In the genomic region with DNA sequence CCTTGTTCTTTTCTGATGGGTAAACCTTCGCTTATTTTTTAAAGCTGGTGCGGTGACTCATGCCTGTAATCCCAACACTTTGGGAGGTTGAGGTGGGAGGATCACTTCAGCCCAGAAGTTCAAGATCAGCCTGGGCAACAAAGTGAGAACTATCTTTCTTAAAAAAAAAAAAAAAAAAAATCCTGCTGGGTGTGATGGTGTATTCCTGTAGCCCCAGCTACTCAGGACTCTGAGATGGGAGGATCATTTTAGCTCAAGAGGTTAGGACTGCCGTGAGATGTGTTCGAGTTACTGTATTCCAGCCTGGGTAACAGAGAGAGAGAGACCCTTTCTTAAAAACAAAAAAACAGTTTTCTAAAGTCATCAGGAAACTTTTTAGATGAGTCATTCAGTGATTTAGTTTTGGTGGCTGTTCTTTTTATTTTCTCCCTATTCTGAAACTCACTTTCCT, we compare ENCODE assay signal across 13 cellular contexts. TPM values are rescaled to one million over a fixed set of nuclear protein-coding genes. Genes with fewer than 3 reads are reported as not detected.
A peak's percentile ranks its signal among the peaks of the same experiment; 100 is the strongest.
DNase-seq lines count a peak whose midpoint lies in the region; ATAC-seq and TF ChIP-seq lines count a peak whose summit lies in the region.
"Had no signal": no experiment of that assay in that cellular context is flagged by ENCODE, and none has a peak within 500 bp of the region (broad histone marks: within the 10 kb centered on the region; RNA-seq: fewer than 3 reads in every experiment).

No MANE protein-coding gene starts in this region.

- no peaks in the 10 kb centered on the region for H3K27me3 Mint-ChIP-seq in activated T-helper 2 cell treated with anti-CD3 and anti-CD28 coated beads, Interferon-gamma antibody, Interleukin-2, Interleukin-4, amounts not matched to agents 10 μg/mL and 5 μg/mL and 100 μg/mL, durations not matched to agents 14 hours and 24 hours and 36 hours (ENCODE audit: low read depth)
- peaks cover 0 to 1% (median 0%) of the 10 kb centered on the region in 3 donors for H3K27me3 Mint-ChIP-seq in immature natural killer cell (ENCODE audit: low read depth in 3 of 3)

- H3K9me3 Mint-ChIP-seq in activated T-helper 2 cell treated with anti-CD3 and anti-CD28 coated beads, Interferon-gamma antibody, Interleukin-2, Interleukin-4, amounts not matched to agents 10 μg/mL and 5 μg/mL and 100 μg/mL, durations not matched to agents 14 hours and 24 hours and 36 hours, result no peaks in the 10 kb centered on the region
- no peaks in the 10 kb centered on the region for H3K9me3 Mint-ChIP-seq in immature natural killer cell

- H3K23ac ChIP-seq in mesenchymal stem cell (ENCODE audit: low read length in 2 of 2), result no peak overlapping the region

- H4K91ac ChIP-seq in mesenchymal stem cell (ENCODE audit: low read length), result no peak overlapping the region

- H2BK15ac ChIP-seq in mesenchymal stem cell (ENCODE audit: low read depth, poor library complexity, severe bottlenecking), result no peak overlapping the region

- CTCF ChIA-PET in HCT116 (lab: Charles Lee), result no interaction called here

- TF ChIP-seq POLR2A in HCT116 (IDR thresholded peaks at IDR 0.05; ENCODE audit: borderline replicate concordance, extremely low read depth, insufficient read depth, insufficient read length), result no peak

- in situ Hi-C loops in Caki2 (cut with HindIII; ENCODE audit: low pct_unique_long_range_greater_than_20kb, low sequenced_read_pairs), result no loop called here

- H3K79me1 ChIP-seq in mesenchymal stem cell (replicated peaks; ENCODE audit: low read length, poor library complexity, severe bottlenecking), result peaks cover 3% of the 10 kb centered on the region

- TF ChIP-seq CTCF in HCT116 (IDR thresholded peaks at IDR 0.05 in 2 of 3, conservative IDR thresholded peaks at IDR 0.05 in 1 of 3; ENCODE audit: borderline replicate concordance in 1 of 3, insufficient read depth in 1 of 3, low read depth in 2 of 3, low read length in 2 of 3), result no peak

- no peaks in the 10 kb centered on the region for H3K9me3 ChIP-seq in HCT116 (ENCODE audit: control insufficient read depth in 1 of 2, insufficient read depth in 1 of 2, low read depth in 1 of 2, low read length in 2 of 2)
- no peaks in the 10 kb centered on the region for H3K9me3 ChIP-seq in mesenchymal stem cell (ENCODE audit: control insufficient read depth, low read length)

- H3K4me2 ChIP-seq in HCT116 (ENCODE audit: low read length) (peak overlapping the region; percentile 53), mesenchymal stem cell (ENCODE audit: low read length, poor library complexity, severe bottlenecking) (no peak overlapping the region)

- H2BK12ac ChIP-seq in mesenchymal stem cell (ENCODE audit: low read length in 2 of 2), result no peak overlapping the region

- H3K36me3 ChIP-seq in HCT116 (ENCODE audit: control insufficient read depth in 1 of 2, insufficient read depth in 2 of 2, low read length in 2 of 2) (no peaks in the 10 kb centered on the region), mesenchymal stem cell (ENCODE audit: control insufficient read depth in 1 of 2, insufficient read depth in 2 of 2, low read depth in 1 of 2, low read length in 2 of 2) (no peaks in the 10 kb centered on the region)

- no peak overlapping the region for H3K18ac ChIP-seq in mesenchymal stem cell (ENCODE audit: low read depth in 1 of 2, low read length in 2 of 2)

- H3K4ac ChIP-seq in mesenchymal stem cell (ENCODE audit: low read depth in 1 of 2, low read length in 2 of 2), result no peak overlapping the region

- H3K27ac Mint-ChIP-seq in activated T-helper 2 cell treated with anti-CD3 and anti-CD28 coated beads, Interferon-gamma antibody, Interleukin-2, Interleukin-4, amounts not matched to agents 10 μg/mL and 5 μg/mL and 100 μg/mL, durations not matched to agents 14 hours and 24 hours and 36 hours, result peak overlapping the region; percentile 44
- H3K27ac Mint-ChIP-seq in immature natural killer cell, result peak overlapping the region in 1 of 6 donors; percentile 2

- H3K4me3 Mint-ChIP-seq in activated T-helper 2 cell treated with anti-CD3 and anti-CD28 coated beads, Interferon-gamma antibody, Interleukin-2, Interleukin-4, amounts not matched to agents 10 μg/mL and 5 μg/mL and 100 μg/mL, durations not matched to agents 14 hours and 24 hours and 36 hours (ENCODE audit: low read depth), result no peak overlapping the region
- H3K4me3 Mint-ChIP-seq in immature natural killer cell, result no peak overlapping the region

- BruUV-seq in HCT116 (replicated peaks; lab: Mats Ljungman, UMichigan), result no TSS peak

- POLR2A ChIA-PET in HCT116 (lab: Charles Lee), result interaction anchor here (1.4 kb wide), 1 partner anchor 38 kb away, joined by 3 read pairs; the partner anchor contains the start of gene SLMAP

- no peak overlapping the region for H2BK5ac ChIP-seq in mesenchymal stem cell (ENCODE audit: low read depth, low read length, poor library complexity, severe bottlenecking)

- no peak overlapping the region for H4K8ac ChIP-seq in mesenchymal stem cell (ENCODE audit: low read length)

- intact Hi-C loops in HCT116 (cut with micrococcal nuclease), result no loop called here
- intact Hi-C loops in activated T-helper 2 cell treated with anti-CD3 and anti-CD28 coated beads, Interferon-gamma antibody, Interleukin-2, Interleukin-4, amounts not matched to agents 10 μg/mL and 5 μg/mL and 100 μg/mL, durations not matched to agents 14 hours and 24 hours and 36 hours (cut with micrococcal nuclease), result loop anchor here (5.0 kb wide), 1 partner anchor 34 kb away; no protein-coding TSS in a partner anchor

- RAD21 ChIA-PET in HCT116 (lab: Charles Lee; ENCODE audit: low non-redundant PET in 1 of 2, low total read pairs in 2 of 2, uncharacterized antibody in 2 of 2, unreplicated experiment in 2 of 2), result no interaction called here

- no peak overlapping the region for H2AFZ ChIP-seq in HCT116 (ENCODE audit: low read depth, low read length, poor library complexity, severe bottlenecking)
- no peak overlapping the region for H2AFZ ChIP-seq in mesenchymal stem cell (ENCODE audit: low read depth, low read length)

- 50% methylated on average over 1 of the region's 4 CpGs for WGBS in mesenchymal stem cell

- no peak overlapping the region for H3K4me3 ChIP-seq in HCT116 (replicated peaks in 1 of 2; ENCODE audit: low read depth in 1 of 2, low read length in 2 of 2)
- H3K4me3 ChIP-seq in mesenchymal stem cell (ENCODE audit: insufficient read depth in 1 of 2, low read depth in 1 of 2, low read length in 2 of 2), result peak overlapping the region in 1 of 2 experiments; percentile 39

- peak; percentile 19 for DNase-seq in Caki2 (ENCODE audit: low read depth)
- DNase-seq in HCT116 (ENCODE audit: low read depth, low spot score), result no peak
- DNase-seq in activated T-helper 2 cell treated with anti-CD3 and anti-CD28 coated beads, Interferon-gamma antibody, Interleukin-2, Interleukin-4, amounts not matched to agents 10 μg/mL and 5 μg/mL and 100 μg/mL, durations not matched to agents 14 hours and 24 hours and 36 hours (ENCODE audit: low spot score), result no peak
- peak; percentile 44 for DNase-seq in mesenchymal stem cell
- no peak for DNase-seq in immature natural killer cell
- DNase-seq in NCI-H1930 (lab: John Stamatoyannopoulos, UW), result no peak
- DNase-seq in NCI-H146 treated with DMSO at 0.1 percent for 48 hours (lab: John Stamatoyannopoulos, UW; ENCODE audit: unreplicated experiment), result no peak
- DNase-seq: DMS 273 treated with DMSO at 0.1 percent for 48 hours; NCI-H1436 treated with DMSO at 0.1 percent for 48 hours; NK-92 treated with Interleukin-12 subunit alpha and Interleukin-12 subunit beta, amount 100 ng/mL, for 24 hours; small intestine had no signal

- H3K27ac ChIP-seq in HCT116 (ENCODE audit: low read depth, low read length) (peak overlapping the region; percentile 10; the same call in 1 of the 2 replicates), mesenchymal stem cell (ENCODE audit: low read length, poor library complexity, severe bottlenecking) (peak overlapping the region; percentile 26)

- peaks cover 97% of the 10 kb centered on the region for H3K79me2 ChIP-seq in HCT116 (ENCODE audit: insufficient read depth, low read length)

- H3K9ac ChIP-seq in HCT116 (ENCODE audit: low read length) (no peak overlapping the region), mesenchymal stem cell (ENCODE audit: low read length) (peak overlapping the region; percentile 80)

- H2BK120ac ChIP-seq in mesenchymal stem cell (ENCODE audit: low read depth, low read length), result no peak overlapping the region

- no peak overlapping the region for H3K14ac ChIP-seq in mesenchymal stem cell (ENCODE audit: low read length in 2 of 2)

- H3K9me2 ChIP-seq in HCT116 (ENCODE audit: insufficient read depth), result no peaks in the 10 kb centered on the region

- H4K20me1 ChIP-seq in HCT116 (ENCODE audit: insufficient read depth), result peaks cover 3% of the 10 kb centered on the region; the same call in 1 of the 2 replicates

- H3K27me3 ChIP-seq in HCT116 (ENCODE audit: insufficient read depth, low read length), result no peaks in the 10 kb centered on the region
- no peaks in the 10 kb centered on the region for H3K27me3 ChIP-seq in mesenchymal stem cell (ENCODE audit: control insufficient read depth in 1 of 2, insufficient read depth in 1 of 2, low read length in 2 of 2)

- ATAC-seq in HCT116 (peak; percentile 58), GM21360 (IDR thresholded peaks at IDR 0.05; ENCODE audit: unreplicated experiment) (no peak)
- ATAC-seq: esophagus mucosa had no signal

- H3K4me1 ChIP-seq in HCT116 (ENCODE audit: control insufficient read depth in 1 of 2, insufficient read depth in 2 of 2, low read length in 2 of 2) (peaks cover 44 to 70% of the 10 kb centered on the region in 2 experiments), mesenchymal stem cell (ENCODE audit: control insufficient read depth, insufficient read depth, low read depth, low read length) (no peaks in the 10 kb centered on the region)

- no peak for TF ChIP-seq RAD21 in HCT116 (IDR thresholded peaks at IDR 0.05; ENCODE audit: low read depth)

- peaks cover 3% of the 10 kb centered on the region for H3K36me3 Mint-ChIP-seq in activated T-helper 2 cell treated with anti-CD3 and anti-CD28 coated beads, Interferon-gamma antibody, Interleukin-2, Interleukin-4, amounts not matched to agents 10 μg/mL and 5 μg/mL and 100 μg/mL, durations not matched to agents 14 hours and 24 hours and 36 hours (ENCODE audit: low read depth)
- no peaks in the 10 kb centered on the region for H3K36me3 Mint-ChIP-seq in immature natural killer cell

- no peak overlapping the region for H2AK5ac ChIP-seq in mesenchymal stem cell (ENCODE audit: low read length, severe bottlenecking)

- H3K4me1 Mint-ChIP-seq in activated T-helper 2 cell treated with anti-CD3 and anti-CD28 coated beads, Interferon-gamma antibody, Interleukin-2, Interleukin-4, amounts not matched to agents 10 μg/mL and 5 μg/mL and 100 μg/mL, durations not matched to agents 14 hours and 24 hours and 36 hours (ENCODE audit: low read depth), result peaks cover 28% of the 10 kb centered on the region
- peaks cover 17 to 55% of the 10 kb centered on the region in 2 donors for H3K4me1 Mint-ChIP-seq in immature natural killer cell

RNA-seq across cellular contexts. Expression of gene SLMAP, which starts 37.7 kb away (rescaled TPM):
- total RNA-seq in Caki2 (2014; rRNA removed; shearing (Covaris generic); ENCODE audit: low replicate concordance), result 20.4 and 24.7 TPM in 2 replicates
- 81.0 TPM for total RNA-seq in HCT116 (2021; ENCODE audit: unreplicated experiment)
- 18.8 and 28.1 TPM in 2 replicates for polyA plus RNA-seq in HCT116 (2012)
- total RNA-seq in activated T-helper 2 cell treated with anti-CD3 and anti-CD28 coated beads, Interferon-gamma antibody, Interleukin-2, Interleukin-4, amounts not matched to agents 10 μg/mL and 5 μg/mL and 100 μg/mL, durations not matched to agents 14 hours and 24 hours and 36 hours, result 58.2 TPM in 2 replicates
- 29.6 TPM for polyA plus RNA-seq in mesenchymal stem cell (2013, experiment 1 of 2)
- 29.2 TPM for polyA plus RNA-seq in mesenchymal stem cell (2013, experiment 2 of 2)
- polyA plus RNA-seq in immature natural killer cell, result 10 to 100 TPM; 11.0 to 31.2 (median 19.3) TPM

Comparison
In these comparisons a context has a peak if more than half of its experiments do, and no peak if none do; other contexts are left out.
1. DNase-seq: peak in Caki2 (single experiment) and mesenchymal stem cell (single experiment); none in HCT116 (single experiment), activated T-helper 2 cell treated with anti-CD3 and anti-CD28 coated beads, Interferon-gamma antibody, Interleukin-2, Interleukin-4, amounts not matched to agents 10 μg/mL and 5 μg/mL and 100 μg/mL, durations not matched to agents 14 hours and 24 hours and 36 hours (single experiment), immature natural killer cell (0 of 3), NCI-H1930 (0 of 2) and NCI-H146 treated with DMSO at 0.1 percent for 48 hours (single experiment).